1 cellular context compared by ENCODE assay signal in the genomic region with DNA sequence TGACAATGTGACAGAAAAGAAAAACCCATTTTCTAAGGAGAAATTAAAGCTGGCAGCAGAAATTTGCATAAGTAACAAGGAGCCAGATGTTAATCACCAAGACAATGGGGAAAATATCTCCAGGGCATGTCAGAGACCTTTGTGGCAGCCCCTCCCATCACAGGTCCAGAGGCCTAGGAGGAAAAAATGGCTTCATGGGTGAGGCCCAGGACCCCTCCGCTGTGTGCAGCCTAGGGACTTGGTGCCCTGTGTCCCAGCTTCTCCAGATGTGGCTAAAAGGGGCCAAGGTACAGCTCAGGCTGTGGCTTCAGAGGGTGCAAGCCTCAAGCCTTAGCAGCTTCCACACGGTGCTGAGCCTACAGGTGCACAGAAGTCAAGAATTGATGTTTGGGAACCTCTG. TPM values are rescaled to one million over a fixed set of nuclear protein-coding genes. Genes with fewer than 3 reads are reported as not detected.
"Had no signal": no experiment of that assay in that cellular context is flagged by ENCODE, and none has a peak within 500 bp of the region (broad histone marks: within the 10 kb centered on the region; RNA-seq: fewer than 3 reads in every experiment).

No MANE protein-coding gene starts in this region.

RNA-seq across cellular contexts. Expression of gene PAPSS2, which starts 48.3 kb away (rescaled TPM):
- total RNA-seq: G401 had no signal
